ENCODE assay signal across 28 cellular contexts in genomic region chr17:30942311-30943079, GRCh38. TPM values are rescaled to one million over a fixed set of nuclear protein-coding genes. Genes with fewer than 3 reads are reported as not detected.
A peak's percentile ranks its signal among the peaks of the same experiment; 100 is the strongest.
DNase-seq lines count a peak whose midpoint lies in the region; ATAC-seq and TF ChIP-seq lines count a peak whose summit lies in the region.
"Had no signal": no experiment of that assay in that cellular context is flagged by ENCODE, and none has a peak within 500 bp of the region (broad histone marks: within the 10 kb centered on the region; RNA-seq: fewer than 3 reads in every experiment).

No MANE protein-coding gene starts in this region.

- H3K27me3 ChIP-seq in ascending aorta = no peaks in the 10 kb centered on the region
- H3K27me3 ChIP-seq: BE2C, brain microvascular endothelial cell, dorsolateral prefrontal cortex, left lung, stomach had no signal

- intact Hi-C loops in ascending aorta (cut with DNase I) = no loop called here

- H3K4me3 ChIP-seq in AG04449 (ENCODE audit: low read depth, low read length) (no peak overlapping the region), HFF-Myc (replicated peaks; ENCODE audit: low read depth, low read length) (no peak overlapping the region), fibroblast of villous mesenchyme (ENCODE audit: low read depth, low read length) (no peak overlapping the region), ascending aorta (no peak overlapping the region)
- H3K4me3 ChIP-seq: A549, dorsolateral prefrontal cortex, left lung, stomach had no signal

- H3K36me3 ChIP-seq in ascending aorta = no peaks in the 10 kb centered on the region
- H3K36me3 ChIP-seq: BE2C, brain microvascular endothelial cell had no signal

- H3K27ac ChIP-seq in ascending aorta = no peak overlapping the region
- H3K27ac ChIP-seq: A549, brain microvascular endothelial cell, dorsolateral prefrontal cortex, left lung, stomach had no signal

- H3K4me3 Mint-ChIP-seq in activated T-helper 17 cell treated with anti-CD3 and anti-CD28 coated beads, Interleukin-2, amount 50 U/mL, for 72 hours = no peak overlapping the region
- H3K4me3 Mint-ChIP-seq: activated B cell treated with CpG ODN at 0.5 μM for 24 hours; activated CD8-positive, alpha-beta memory T cell treated with anti-CD3 and anti-CD28 coated beads, Interleukin-2, amount 10 ng/mL, durations not matched to agents 7 days and 5 days; activated naive CD8-positive, alpha-beta T cell treated with anti-CD3 and anti-CD28 coated beads, Interleukin-2, amount 50 U/mL, for 24 hours; CD8-positive, alpha-beta memory T cell; H9 had no signal

- no peaks in the 10 kb centered on the region for H3K27me3 Mint-ChIP-seq in activated T-helper 17 cell treated with anti-CD3 and anti-CD28 coated beads, Interleukin-2, amount 50 U/mL, for 72 hours
- H3K27me3 Mint-ChIP-seq: activated B cell treated with CpG ODN at 0.5 μM for 24 hours; activated CD8-positive, alpha-beta memory T cell treated with anti-CD3 and anti-CD28 coated beads, Interleukin-2, amount 10 ng/mL, durations not matched to agents 7 days and 5 days; activated naive CD8-positive, alpha-beta T cell treated with anti-CD3 and anti-CD28 coated beads, Interleukin-2, amount 50 U/mL, for 24 hours had no signal

- POLR2A ChIA-PET in AG04449 (lab: Yijun Ruan, JAX) = no interaction called here

- DNase-seq in AG04449 (ENCODE audit: low read depth, low spot score) = no peak
- DNase-seq in HFF-Myc (ENCODE audit: extremely low read depth, low read depth) = peak; percentile 56
- DNase-seq in fibroblast of villous mesenchyme (ENCODE audit: low read depth) = peak; percentile 72
- no peak for DNase-seq in medulla oblongata (ENCODE audit: extremely low spot score)
- no peak for DNase-seq in NCI-H2081 treated with DMSO at 0.1 percent for 48 hours (lab: John Stamatoyannopoulos, UW)
- no peak for DNase-seq in ascending aorta (ENCODE audit: low spot score in 2 of 2)
- DNase-seq: activated B cell treated with CpG ODN at 0.5 μM for 24 hours; activated CD8-positive, alpha-beta memory T cell treated with anti-CD3 and anti-CD28 coated beads, Interleukin-2, amount 10 ng/mL, durations not matched to agents 7 days and 5 days; activated naive CD4-positive, alpha-beta T cell; activated naive CD8-positive, alpha-beta T cell treated with anti-CD3 and anti-CD28 coated beads, Interleukin-2, amount 50 U/mL, for 24 hours; activated T-cell treated with anti-CD3 and anti-CD28 coated beads, Interleukin-2, amount 50 U/mL, for 48 hours; BE2C; brain microvascular endothelial cell; dorsolateral prefrontal cortex; GDM1; H9; left lung; NCI-H1092; NCI-H1694; NCI-H510A treated with DMSO at 0.1 percent for 48 hours; stimulated activated CD4-positive, alpha-beta T cell treated with anti-CD3 and anti-CD28 coated beads, Interleukin-12 subunit alpha, Interleukin-12 subunit beta, amount 100 ng/mL, for 4 hours; stimulated activated CD4-positive, alpha-beta T cell treated with anti-CD3 and anti-CD28 coated beads, Interleukin-2, amount 100 ng/mL, for 48 hours; stomach had no signal

- no peaks in the 10 kb centered on the region for H3K9me3 ChIP-seq in ascending aorta
- H3K9me3 ChIP-seq: A549, BE2C, left lung, stomach had no signal

- TF ChIP-seq CTCF in AG04449 (IDR thresholded peaks at IDR 0.05; ENCODE audit: insufficient read depth, low read length, missing control alignments) (peak; percentile 5), HFF-Myc (IDR thresholded peaks at IDR 0.05; ENCODE audit: low read depth, low read length, missing control alignments) (no peak), fibroblast of villous mesenchyme (IDR thresholded peaks at IDR 0.05; ENCODE audit: insufficient read depth, low read depth, low read length) (peak; percentile 40), ascending aorta (IDR thresholded peaks at IDR 0.05) (no peak)

- peak; percentile 24 for ATAC-seq in activated T-helper 17 cell treated with anti-CD3 and anti-CD28 coated beads, Interleukin-2, amount 50 U/mL, for 72 hours (replicated peaks)
- ATAC-seq in GM21825 (IDR thresholded peaks at IDR 0.05; ENCODE audit: unreplicated experiment) = no peak
- ATAC-seq: A549; activated CD8-positive, alpha-beta memory T cell treated with anti-CD3 and anti-CD28 coated beads, Interleukin-2, amount 10 ng/mL, durations not matched to agents 7 days and 5 days; activated naive CD8-positive, alpha-beta T cell treated with anti-CD3 and anti-CD28 coated beads, Interleukin-2, amount 50 U/mL, for 24 hours; left lung; sciatic nerve had no signal

- no peak overlapping the region for H3K27ac Mint-ChIP-seq in activated T-helper 17 cell treated with anti-CD3 and anti-CD28 coated beads, Interleukin-2, amount 50 U/mL, for 72 hours
- H3K27ac Mint-ChIP-seq: activated B cell treated with CpG ODN at 0.5 μM for 24 hours; activated CD8-positive, alpha-beta memory T cell treated with anti-CD3 and anti-CD28 coated beads, Interleukin-2, amount 10 ng/mL, durations not matched to agents 7 days and 5 days; activated naive CD8-positive, alpha-beta T cell treated with anti-CD3 and anti-CD28 coated beads, Interleukin-2, amount 50 U/mL, for 24 hours; CD8-positive, alpha-beta memory T cell; H9 had no signal

- CTCF ChIA-PET in AG04449 (lab: Yijun Ruan, JAX) = no interaction called here

- H3K4me1 Mint-ChIP-seq in activated T-helper 17 cell treated with anti-CD3 and anti-CD28 coated beads, Interleukin-2, amount 50 U/mL, for 72 hours = peaks cover 5% of the 10 kb centered on the region
- H3K4me1 Mint-ChIP-seq: H9 had no signal

- no peaks in the 10 kb centered on the region for H3K9me3 Mint-ChIP-seq in activated T-helper 17 cell treated with anti-CD3 and anti-CD28 coated beads, Interleukin-2, amount 50 U/mL, for 72 hours
- H3K9me3 Mint-ChIP-seq: activated B cell treated with CpG ODN at 0.5 μM for 24 hours; activated naive CD8-positive, alpha-beta T cell treated with anti-CD3 and anti-CD28 coated beads, Interleukin-2, amount 50 U/mL, for 24 hours; CD8-positive, alpha-beta memory T cell; H9 had no signal

- no peaks in the 10 kb centered on the region for H3K36me3 Mint-ChIP-seq in activated T-helper 17 cell treated with anti-CD3 and anti-CD28 coated beads, Interleukin-2, amount 50 U/mL, for 72 hours (ENCODE audit: low read depth)

- no peaks in the 10 kb centered on the region for H3K4me1 ChIP-seq in ascending aorta
- H3K4me1 ChIP-seq: A549, BE2C, stomach had no signal

RNA-seq across cellular contexts. Expression of gene ADAP2, which starts 20.8 kb away (rescaled TPM):
- 1 to 10 TPM in 1 of 2 donors, not detected in 1; 2.1 TPM for total RNA-seq in activated T-helper 17 cell treated with anti-CD3 and anti-CD28 coated beads, Interleukin-2, amount 50 U/mL, for 72 hours
- total RNA-seq in fibroblast of villous mesenchyme = 3.0 and 4.2 TPM in 2 replicates
- 12.5 TPM for total RNA-seq in ascending aorta

RNA-seq across cellular contexts. Expression of gene RNF135, which starts 28.3 kb away (rescaled TPM):
- 1 to 10 TPM; 4.0 to 4.4 TPM for total RNA-seq in activated T-helper 17 cell treated with anti-CD3 and anti-CD28 coated beads, Interleukin-2, amount 50 U/mL, for 72 hours
- total RNA-seq in fibroblast of villous mesenchyme = 8.4 and 8.6 TPM in 2 replicates
- total RNA-seq in ascending aorta = 4.6 TPM

RNA-seq across cellular contexts. Expression of gene TEFM, which starts 36.5 kb away (rescaled TPM):
- 10 to 100 TPM in 1 of 2 donors, 1 to 10 TPM in 1; 7.7 to 12.0 TPM for total RNA-seq in activated T-helper 17 cell treated with anti-CD3 and anti-CD28 coated beads, Interleukin-2, amount 50 U/mL, for 72 hours
- total RNA-seq in fibroblast of villous mesenchyme (9.7 and 12.5 TPM in 2 replicates), ascending aorta (0.43 TPM)

Comparison
In these comparisons a context has a peak if more than half of its experiments do, and no peak if none do; other contexts are left out.
1. DNase-seq: peak in HFF-Myc (single experiment) and fibroblast of villous mesenchyme (single experiment); none in AG04449 (single experiment), medulla oblongata (single experiment), NCI-H2081 treated with DMSO at 0.1 percent for 48 hours (single experiment) and ascending aorta (0 of 2).
2. CTCF ChIP-seq: peak in AG04449 (single experiment) and fibroblast of villous mesenchyme (single experiment); none in HFF-Myc (single experiment) and ascending aorta (0 of 3).